Comparison of ENCODE assay signal across 20 cellular contexts in genomic region chr6:50713226-50713625, GRCh38. TPM values are rescaled to one million over a fixed set of nuclear protein-coding genes. Genes with fewer than 3 reads are reported as not detected.
DNase-seq lines count a peak whose midpoint lies in the region; ATAC-seq, FAIRE-seq and TF ChIP-seq lines count a peak whose summit lies in the region.
"Had no signal": no experiment of that assay in that cellular context is flagged by ENCODE, and none has a peak within 500 bp of the region (broad histone marks: within the 10 kb centered on the region; RNA-seq: fewer than 3 reads in every experiment).

Gene TFAP2D, plus strand, starts transcription at chr6:50713526. Its CDS starts 530 bp downstream, at chr6:50714056.

- peak within 1 kb of the TSS; percentile 74 for H3K27ac Mint-ChIP-seq in activated naive CD8-positive, alpha-beta T cell treated with anti-CD3 and anti-CD28 coated beads, Interleukin-2, amount 10 ng/mL, durations not matched to agents 7 days and 5 days
- H3K27ac Mint-ChIP-seq in activated naive CD8-positive, alpha-beta T cell treated with anti-CD3 and anti-CD28 coated beads for 36 hours: no peak within 1 kb of the TSS
- no peak within 1 kb of the TSS for H3K27ac Mint-ChIP-seq in glutamatergic neuron (ENCODE audit: unreplicated experiment)
- no peak within 1 kb of the TSS for H3K27ac Mint-ChIP-seq in osteocyte (ENCODE audit: unreplicated experiment)
- H3K27ac Mint-ChIP-seq: HFFc6 had no signal

- H3K27me3 ChIP-seq in NT2/D1 (ENCODE audit: insufficient read depth, insufficient read length) (peaks cover 88% of the 10 kb centered on the region), HepG2 (ENCODE audit: control insufficient read depth in 1 of 2, insufficient read depth in 2 of 2, low read length in 2 of 2) (peaks cover 2 to 42% of the 10 kb centered on the region in 2 experiments; a peak in 2 of 5 replicates)

- TF ChIP-seq EP300 in HepG2 (IDR thresholded peaks at IDR 0.05; ENCODE audit: low read depth in 2 of 2, low read length in 2 of 2): no peak
- TF ChIP-seq EP300 in HepG2 (CRISPR knock-in tag; IDR thresholded peaks at IDR 0.05; ENCODE audit: borderline replicate concordance): no peak

- no peaks in the 10 kb centered on the region for H3K9me3 ChIP-seq in NT2/D1 (ENCODE audit: insufficient read depth, low read length)
- no peaks in the 10 kb centered on the region for H3K9me3 ChIP-seq in HepG2 (ENCODE audit: low read length)

- H3K4me1 ChIP-seq in NT2/D1 (ENCODE audit: insufficient read depth, insufficient read length) (no peaks in the 10 kb centered on the region), HepG2 (ENCODE audit: insufficient read depth, low read length) (no peaks in the 10 kb centered on the region)

- in situ Hi-C loops in HepG2 (cut with HindIII; ENCODE audit: extremely low pct_ligation_motif_present, low pct_unique_long_range_greater_than_20kb): no loop called here

- TF ChIP-seq RAD21 in HepG2 (CRISPR knock-in tag; IDR thresholded peaks at IDR 0.05): no peak

- intact Hi-C loops in HepG2 (cut with micrococcal nuclease; ENCODE audit: unreplicated experiment): no loop called here

- peaks cover 5% of the 10 kb centered on the region for H3K4me1 Mint-ChIP-seq in activated naive CD8-positive, alpha-beta T cell treated with anti-CD3 and anti-CD28 coated beads, Interleukin-2, amount 10 ng/mL, durations not matched to agents 7 days and 5 days
- no peaks in the 10 kb centered on the region for H3K4me1 Mint-ChIP-seq in activated naive CD8-positive, alpha-beta T cell treated with anti-CD3 and anti-CD28 coated beads for 36 hours
- H3K4me1 Mint-ChIP-seq in glutamatergic neuron (ENCODE audit: low read depth, unreplicated experiment) (peaks cover 10% of the 10 kb centered on the region), osteocyte (ENCODE audit: unreplicated experiment) (peaks cover 4% of the 10 kb centered on the region)

- POLR2A ChIA-PET in activated naive CD8-positive, alpha-beta T cell treated with anti-CD3 and anti-CD28 coated beads, Interleukin-2, amount 10 ng/mL, durations not matched to agents 7 days and 5 days (lab: Charles Lee): no interaction called here
- POLR2A ChIA-PET in HepG2 (lab: Yijun Ruan, JAX): no interaction called here

- H3K4me2 ChIP-seq in HepG2 (ENCODE audit: low read depth, low read length): no peak within 1 kb of the TSS

- H4K20me1 ChIP-seq in HepG2 (ENCODE audit: insufficient read depth, low read length): no peaks in the 10 kb centered on the region

- BruUV-seq in HepG2 (replicated peaks; lab: Mats Ljungman, UMichigan): no TSS peak

- no peak for TF ChIP-seq POLR2A in HepG2 (IDR thresholded peaks at IDR 0.05; ENCODE audit: insufficient read depth in 1 of 2, low read depth in 2 of 2, low read length in 2 of 2)

- TF ChIP-seq CTCF in glutamatergic neuron (IDR thresholded peaks at IDR 0.05; ENCODE audit: partially characterized antibody, unreplicated experiment) (no peak), osteocyte (IDR thresholded peaks at IDR 0.05) (no peak), HepG2 (CRISPR knock-in tag; IDR thresholded peaks at IDR 0.05) (no peak)

- H3K9ac ChIP-seq in NT2/D1 (ENCODE audit: insufficient read length, low read depth) (no peak within 1 kb of the TSS), HepG2 (ENCODE audit: insufficient read depth, low read depth, low read length) (no peak within 1 kb of the TSS)

- peaks cover 5% of the 10 kb centered on the region for H3K36me3 Mint-ChIP-seq in activated naive CD8-positive, alpha-beta T cell treated with anti-CD3 and anti-CD28 coated beads, Interleukin-2, amount 10 ng/mL, durations not matched to agents 7 days and 5 days
- no peaks in the 10 kb centered on the region for H3K36me3 Mint-ChIP-seq in activated naive CD8-positive, alpha-beta T cell treated with anti-CD3 and anti-CD28 coated beads for 36 hours
- H3K36me3 Mint-ChIP-seq in glutamatergic neuron (ENCODE audit: unreplicated experiment) (peaks cover 7% of the 10 kb centered on the region), osteocyte (ENCODE audit: unreplicated experiment) (no peaks in the 10 kb centered on the region)

- no peak within 1 kb of the TSS for H3K27ac ChIP-seq in HepG2 (ENCODE audit: extremely low read length, insufficient read depth, low read length)

- DNase-seq in activated naive CD8-positive, alpha-beta T cell treated with anti-CD3 and anti-CD28 coated beads, Interleukin-2, amount 10 ng/mL, durations not matched to agents 7 days and 5 days: no peak
- no peak for DNase-seq in activated naive CD8-positive, alpha-beta T cell treated with anti-CD3 and anti-CD28 coated beads for 36 hours
- no peak for DNase-seq in NT2/D1 (ENCODE audit: low read depth, low spot score)
- DNase-seq in glutamatergic neuron: no peak
- no peak for DNase-seq in activated gamma-delta T cell treated with Interleukin-2 at 50 U/mL for 16 hours
- no peak for DNase-seq in osteocyte (ENCODE audit: extremely low spot score, unreplicated experiment)
- DNase-seq in HepG2 (ENCODE audit: low spot score): no peak
- DNase-seq: C1 segment of cervical spinal cord, HFFc6, IMR-90, NCI-H1417 treated with DMSO at 0.1 percent for 48 hours, NCI-H187 treated with DMSO at 0.1 percent for 48 hours, NCI-H2227 treated with DMSO at 0.1 percent for 48 hours, NCI-H524, NCI-H82, RPMI8226, SHP77 treated with DMSO at 0.1 percent for 48 hours had no signal

- CTCF ChIA-PET in HepG2 (lab: Yijun Ruan, JAX; ENCODE audit: low intra/inter-chr PET ratio, low total read pairs): no interaction called here

- no peak within 1 kb of the TSS for H2AFZ ChIP-seq in HepG2 (ENCODE audit: low read length)

- H3K4me3 Mint-ChIP-seq in activated naive CD8-positive, alpha-beta T cell treated with anti-CD3 and anti-CD28 coated beads, Interleukin-2, amount 10 ng/mL, durations not matched to agents 7 days and 5 days: no peak within 1 kb of the TSS
- H3K4me3 Mint-ChIP-seq in activated naive CD8-positive, alpha-beta T cell treated with anti-CD3 and anti-CD28 coated beads for 36 hours: no peak within 1 kb of the TSS
- H3K4me3 Mint-ChIP-seq in glutamatergic neuron (ENCODE audit: unreplicated experiment) (peak within 1 kb of the TSS; percentile 22), osteocyte (ENCODE audit: unreplicated experiment) (no peak within 1 kb of the TSS)
- H3K4me3 Mint-ChIP-seq: HFFc6 had no signal

- H3K9me3 Mint-ChIP-seq in activated naive CD8-positive, alpha-beta T cell treated with anti-CD3 and anti-CD28 coated beads, Interleukin-2, amount 10 ng/mL, durations not matched to agents 7 days and 5 days: peaks cover 9% of the 10 kb centered on the region
- peaks cover 3% of the 10 kb centered on the region for H3K9me3 Mint-ChIP-seq in activated naive CD8-positive, alpha-beta T cell treated with anti-CD3 and anti-CD28 coated beads for 36 hours
- H3K9me3 Mint-ChIP-seq in glutamatergic neuron (ENCODE audit: unreplicated experiment): peaks cover 14% of the 10 kb centered on the region
- H3K9me3 Mint-ChIP-seq in osteocyte (ENCODE audit: unreplicated experiment): no peaks in the 10 kb centered on the region

- 0% methylated on average over 4 of the region's 4 CpGs for WGBS in HepG2 (ENCODE audit: low lambda C conversion rate)

- H3K79me2 ChIP-seq in HepG2 (ENCODE audit: insufficient read depth, low read length): no peaks in the 10 kb centered on the region

- peak within 1 kb of the TSS; percentile 59 for H3K4me3 ChIP-seq in NT2/D1 (ENCODE audit: insufficient read length, low read depth)
- no peak within 1 kb of the TSS for H3K4me3 ChIP-seq in HepG2 (replicated peaks in 1 of 3; ENCODE audit: insufficient read depth in 1 of 3, low read depth in 2 of 3, low read length in 3 of 3)

- peaks cover 79% of the 10 kb centered on the region for H3K27me3 Mint-ChIP-seq in activated naive CD8-positive, alpha-beta T cell treated with anti-CD3 and anti-CD28 coated beads, Interleukin-2, amount 10 ng/mL, durations not matched to agents 7 days and 5 days
- H3K27me3 Mint-ChIP-seq in activated naive CD8-positive, alpha-beta T cell treated with anti-CD3 and anti-CD28 coated beads for 36 hours: peaks cover 97% of the 10 kb centered on the region
- peaks cover 62% of the 10 kb centered on the region for H3K27me3 Mint-ChIP-seq in glutamatergic neuron (ENCODE audit: unreplicated experiment)
- H3K27me3 Mint-ChIP-seq in osteocyte (ENCODE audit: unreplicated experiment): peaks cover 94% of the 10 kb centered on the region

- no peak for FAIRE-seq in HepG2 (lab: Jason Lieb, UNC)
- FAIRE-seq: D721Med, H54 had no signal

- ATAC-seq in activated naive CD8-positive, alpha-beta T cell treated with anti-CD3 and anti-CD28 coated beads, Interleukin-2, amount 10 ng/mL, durations not matched to agents 7 days and 5 days (ENCODE audit: low read depth): no peak
- ATAC-seq in HepG2: no peak

- H3K36me3 ChIP-seq in NT2/D1 (ENCODE audit: insufficient read depth, insufficient read length, low read length) (no peaks in the 10 kb centered on the region), HepG2 (replicated peaks in 1 of 2; ENCODE audit: control insufficient read depth in 1 of 2, insufficient read depth in 2 of 2, low read length in 2 of 2) (no peaks in the 10 kb centered on the region)

RNA-seq across cellular contexts. Expression of gene TFAP2D, which starts in this region (rescaled TPM):
- not detected for total RNA-seq in activated naive CD8-positive, alpha-beta T cell treated with anti-CD3 and anti-CD28 coated beads, Interleukin-2, amount 10 ng/mL, durations not matched to agents 7 days and 5 days
- total RNA-seq in activated naive CD8-positive, alpha-beta T cell treated with anti-CD3 and anti-CD28 coated beads for 36 hours: not detected
- total RNA-seq in glutamatergic neuron (ENCODE audit: unreplicated experiment) (not detected), osteocyte (not detected in 2 replicates), HepG2 (2016; rRNA removed; fragmentation: Illumina TruSeq; extraction: Trizol) (not detected in 2 replicates)
- not detected in 2 replicates for total RNA-seq in HepG2 (2016; cell fraction: cytosol; rRNA removed; fragmentation: Illumina TruSeq; extraction: Trizol; ENCODE audit: low read depth)
- total RNA-seq in HepG2 (2016; cell fraction: insoluble cytoplasmic fraction; rRNA removed; fragmentation: Illumina TruSeq; extraction: Trizol): not detected in 2 replicates
- not detected in 2 replicates for total RNA-seq in HepG2 (2016; cell fraction: membrane; rRNA removed; fragmentation: Illumina TruSeq; extraction: Trizol)
- total RNA-seq in HepG2 (2016; cell fraction: nucleus; rRNA removed; fragmentation: Illumina TruSeq; extraction: Trizol): not detected in 2 replicates
- polyA plus RNA-seq in HepG2 (2011; rRNA removed): not detected in 2 replicates
- polyA plus RNA-seq in HepG2 (2011; cell fraction: cytosol; rRNA removed): not detected in 2 replicates
- polyA plus RNA-seq in HepG2 (2011; cell fraction: nucleus; rRNA removed): not detected in 2 replicates
- not detected in 2 replicates for polyA plus RNA-seq in HepG2 (2012)
- not detected in 2 replicates for polyA plus RNA-seq in HepG2 (2016; cell fraction: cytosol; fragmentation: Illumina TruSeq; extraction: Trizol; ENCODE audit: low read depth)
- polyA plus RNA-seq in HepG2 (2016; cell fraction: insoluble cytoplasmic fraction; fragmentation: Illumina TruSeq; extraction: Trizol; ENCODE audit: low read depth): not detected in 2 replicates
- not detected in 2 replicates for polyA plus RNA-seq in HepG2 (2016; cell fraction: membrane; fragmentation: Illumina TruSeq; extraction: Trizol; ENCODE audit: low read depth)
- not detected in 2 replicates for polyA plus RNA-seq in HepG2 (2016; cell fraction: nucleus; fragmentation: Illumina TruSeq; extraction: Trizol; ENCODE audit: insufficient read depth, low read depth)
- polyA minus RNA-seq in HepG2 (2011; rRNA and poly(A)+ RNA removed; ENCODE audit: low replicate concordance): 0.10 TPM in 1 of 2 replicates, not detected in the other
- polyA minus RNA-seq in HepG2 (2011; cell fraction: cytosol; rRNA and poly(A)+ RNA removed): not detected in 2 replicates
- polyA minus RNA-seq in HepG2 (2011; cell fraction: nucleus; rRNA and poly(A)+ RNA removed): not detected in 2 replicates
- total RNA-seq: HFFc6, IMR-90, M059J had no signal
- polyA plus RNA-seq: IMR-90 had no signal
